Comparison of ENCODE assay signal across 8 cellular contexts in the genomic region with DNA sequence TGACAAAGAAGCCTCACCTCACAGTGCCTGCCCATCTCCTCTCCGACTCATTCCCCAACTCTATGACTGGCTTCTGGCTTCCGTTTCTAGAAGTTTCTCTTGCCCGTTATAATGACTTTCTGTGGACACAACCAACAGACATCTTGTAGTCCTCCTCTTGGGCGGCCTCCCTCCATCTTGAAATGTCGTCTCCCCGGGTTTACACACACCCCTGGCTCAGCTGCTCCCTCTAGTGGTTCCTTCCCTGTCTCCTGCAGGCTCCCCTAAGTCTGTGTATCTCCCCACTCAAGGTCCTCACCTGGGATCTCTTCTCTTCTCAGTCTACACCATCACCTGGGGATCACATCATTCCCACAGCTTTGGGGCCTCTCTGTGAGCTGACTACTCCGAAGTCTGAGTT.
DNase-seq lines count a peak whose midpoint lies in the region; ATAC-seq, FAIRE-seq and TF ChIP-seq lines count a peak whose summit lies in the region.

No MANE protein-coding gene starts in this region.

- H3K27me3 Mint-ChIP-seq in stimulated activated naive CD8-positive, alpha-beta T cell treated with anti-CD3 and anti-CD28 coated beads, Interleukin-15, amount 100 ng/mL, for 72 hours, result no peaks in the 10 kb centered on the region
- H3K27me3 Mint-ChIP-seq in natural killer cell (ENCODE audit: low read depth in 2 of 2), result peaks cover 3 to 17% of the 10 kb centered on the region in 2 donors

- no TSS peak for BruUV-seq in OCI-LY7 (replicated peaks; lab: Mats Ljungman, UMichigan)

- DNase-seq in AG09309 (ENCODE audit: low read depth) (no peak), OCI-LY7 (ENCODE audit: low spot score) (peak; percentile 80), fibroblast of the conjunctiva (ENCODE audit: low read depth) (peak; percentile 4), natural killer cell (no peak), frontal cortex (ENCODE audit: low spot score in 2 of 2) (no peak)
- DNase-seq in stimulated activated naive CD8-positive, alpha-beta T cell treated with anti-CD3 and anti-CD28 coated beads, Interleukin-15, amount 100 ng/mL, for 72 hours, result peak; percentile 13 to 16

- H3K9me3 ChIP-seq in OCI-LY7 (ENCODE audit: low read length), result no peaks in the 10 kb centered on the region

- no peak overlapping the region for H3K4me3 Mint-ChIP-seq in stimulated activated naive CD8-positive, alpha-beta T cell treated with anti-CD3 and anti-CD28 coated beads, Interleukin-15, amount 100 ng/mL, for 72 hours
- no peak overlapping the region for H3K4me3 Mint-ChIP-seq in natural killer cell

- H3K79me2 ChIP-seq in OCI-LY7 (ENCODE audit: insufficient read depth, low read depth, low read length), result no peaks in the 10 kb centered on the region

- H3K4me2 ChIP-seq in OCI-LY7 (ENCODE audit: low read length), result peak overlapping the region; percentile 20; the same call in 1 of the 2 replicates

- CTCF ChIA-PET in OCI-LY7 (lab: Charles Lee; ENCODE audit: unreplicated experiment), result no interaction called here

- POLR2A ChIA-PET in OCI-LY7 (lab: Charles Lee), result no interaction called here

- ATAC-seq in GM18858 (IDR thresholded peaks at IDR 0.05; ENCODE audit: unreplicated experiment) (peak; percentile 78), HG02973 (IDR thresholded peaks at IDR 0.05; ENCODE audit: unreplicated experiment) (peak; percentile 88), natural killer cell (no peak)
- no peak for ATAC-seq in stimulated activated naive CD8-positive, alpha-beta T cell treated with anti-CD3 and anti-CD28 coated beads, Interleukin-15, amount 100 ng/mL, for 72 hours

- TF ChIP-seq CTCF in AG09309 (IDR thresholded peaks at IDR 0.05; ENCODE audit: control insufficient read depth, insufficient read depth, low read depth, low read length, missing control alignments) (peak; percentile 21), OCI-LY7 (conservative IDR thresholded peaks at IDR 0.05; ENCODE audit: low read length) (peak; percentile 93), natural killer cell (IDR thresholded peaks at IDR 0.05) (no peak)

- intact Hi-C loops in OCI-LY7 (cut with micrococcal nuclease; ENCODE audit: unreplicated experiment) (loop anchor here (1.0 to 2.0 kb wide), 2 partner anchors 132 to 162 kb away; no protein-coding TSS in a partner anchor), natural killer cell (cut with micrococcal nuclease) (no loop called here)

- H3K9me2 ChIP-seq in OCI-LY7 (ENCODE audit: insufficient read depth, low read length), result no peaks in the 10 kb centered on the region

- no peaks in the 10 kb centered on the region for H3K4me1 Mint-ChIP-seq in stimulated activated naive CD8-positive, alpha-beta T cell treated with anti-CD3 and anti-CD28 coated beads, Interleukin-15, amount 100 ng/mL, for 72 hours
- H3K4me1 Mint-ChIP-seq in natural killer cell, result no peaks in the 10 kb centered on the region

- H2AFZ ChIP-seq in OCI-LY7 (ENCODE audit: low read length), result peak overlapping the region; percentile 99

- H4K20me1 ChIP-seq in OCI-LY7 (ENCODE audit: insufficient read depth, low read length), result no peaks in the 10 kb centered on the region

- FAIRE-seq in frontal cortex (lab: Jason Lieb, UNC), result no peak

- no peak overlapping the region for H3K4me3 ChIP-seq in AG09309 (ENCODE audit: control insufficient read depth, low read depth, low read length)
- no peak overlapping the region for H3K4me3 ChIP-seq in OCI-LY7 (ENCODE audit: low read depth, low read length, poor library complexity, severe bottlenecking)

- no peaks in the 10 kb centered on the region for H3K36me3 Mint-ChIP-seq in natural killer cell

- H3K36me3 ChIP-seq in OCI-LY7 (ENCODE audit: insufficient read depth, low read length), result no peaks in the 10 kb centered on the region

- no peaks in the 10 kb centered on the region for H3K4me1 ChIP-seq in OCI-LY7 (ENCODE audit: insufficient read depth, low read length, poor library complexity, severe bottlenecking)

- no peak overlapping the region for H3K27ac ChIP-seq in OCI-LY7 (ENCODE audit: low read depth, low read length, poor library complexity, severe bottlenecking)

- no peak overlapping the region for H3K27ac Mint-ChIP-seq in stimulated activated naive CD8-positive, alpha-beta T cell treated with anti-CD3 and anti-CD28 coated beads, Interleukin-15, amount 100 ng/mL, for 72 hours
- no peak overlapping the region for H3K27ac Mint-ChIP-seq in natural killer cell

- peaks cover 15 to 18% of the 10 kb centered on the region in 2 donors for H3K9me3 Mint-ChIP-seq in stimulated activated naive CD8-positive, alpha-beta T cell treated with anti-CD3 and anti-CD28 coated beads, Interleukin-15, amount 100 ng/mL, for 72 hours
- no peaks in the 10 kb centered on the region for H3K9me3 Mint-ChIP-seq in natural killer cell

Comparison
In these comparisons a context has a peak if more than half of its experiments do, and no peak if none do; other contexts are left out.
1. DNase-seq: peak in OCI-LY7 (single experiment), fibroblast of the conjunctiva (single experiment) and stimulated activated naive CD8-positive, alpha-beta T cell treated with anti-CD3 and anti-CD28 coated beads, Interleukin-15, amount 100 ng/mL, for 72 hours (2 of 2); none in AG09309 (single experiment), natural killer cell (single experiment) and frontal cortex (0 of 2).
2. ATAC-seq: peak in GM18858 (single experiment) and HG02973 (single experiment); none in stimulated activated naive CD8-positive, alpha-beta T cell treated with anti-CD3 and anti-CD28 coated beads, Interleukin-15, amount 100 ng/mL, for 72 hours (single experiment) and natural killer cell (0 of 3).